10 cellular contexts compared by ENCODE assay signal in genomic region chr20:32034581-32035397, GRCh38. TPM values are rescaled to one million over a fixed set of nuclear protein-coding genes. Genes with fewer than 3 reads are reported as not detected.
DNase-seq lines count a peak whose midpoint lies in the region; ATAC-seq, FAIRE-seq and TF ChIP-seq lines count a peak whose summit lies in the region.
"Had no signal": no experiment of that assay in that cellular context is flagged by ENCODE, and none has a peak within 500 bp of the region (broad histone marks: within the 10 kb centered on the region; RNA-seq: fewer than 3 reads in every experiment).

No MANE protein-coding gene starts in this region.

- H3K4me3 ChIP-seq in GM12875 (ENCODE audit: low read depth, low read length), result no peak overlapping the region
- H3K4me3 ChIP-seq: gastrocnemius medialis had no signal

- TF ChIP-seq CTCF in GM12875 (IDR thresholded peaks at IDR 0.05; ENCODE audit: borderline replicate concordance, insufficient read depth, low read depth, low read length), result peak; percentile 63

- FAIRE-seq in frontal cortex (lab: Jason Lieb, UNC), result no peak

- DNase-seq in 8988T, result peak; percentile 61
- peak; percentile 39 for DNase-seq in RPMI8226
- no peak for DNase-seq in Right ventricle myocardium inferior (ENCODE audit: missing footprints)
- DNase-seq in frontal cortex (ENCODE audit: low spot score in 2 of 2), result no peak
- DNase-seq in stimulated activated CD4-positive, alpha-beta T cell treated with anti-CD3 and anti-CD28 coated beads, Interleukin-2, amount 100 ng/mL, for 48 hours, result no peak
- DNase-seq: DMS79, gastrocnemius medialis had no signal

- intact Hi-C loops in Right ventricle myocardium inferior (cut with DNase I), result loop anchor here (5.0 kb wide), 1 partner anchor 82 kb away; the partner anchor contains the start of gene PDRG1

- ATAC-seq in Right ventricle myocardium inferior, result peak; percentile 74
- no peak for ATAC-seq in GM18517 (IDR thresholded peaks at IDR 0.05; ENCODE audit: unreplicated experiment)
- ATAC-seq in HG03442 (IDR thresholded peaks at IDR 0.05; ENCODE audit: unreplicated experiment), result no peak
- ATAC-seq: gastrocnemius medialis had no signal

RNA-seq across cellular contexts. Expression of gene HCK, which starts 17.3 kb away (rescaled TPM):
- total RNA-seq in Right ventricle myocardium inferior (7.0 TPM), frontal cortex (2.9 TPM)

RNA-seq across cellular contexts. Expression of gene CCM2L, which starts 24.6 kb away (rescaled TPM):
- 10.3 TPM for total RNA-seq in Right ventricle myocardium inferior
- 2.9 TPM for total RNA-seq in frontal cortex

Comparison
In these comparisons a context has a peak if more than half of its experiments do, and no peak if none do; other contexts are left out.
1. DNase-seq: peak in 8988T (single experiment) and RPMI8226 (single experiment); none in Right ventricle myocardium inferior (single experiment), frontal cortex (0 of 2) and stimulated activated CD4-positive, alpha-beta T cell treated with anti-CD3 and anti-CD28 coated beads, Interleukin-2, amount 100 ng/mL, for 48 hours (0 of 2).